In genomic region chr17:75482098-75482943, GRCh38 we compare ENCODE assay signal across 1 cellular context.
TF ChIP-seq lines count a peak whose summit lies in the region.

No MANE protein-coding gene starts in this region.

TF ChIP-seq in GM23338, 12 proteins besides CTCF, POLR2A, EP300 and RAD21:
- TF ChIP-seq, protein P1, sequence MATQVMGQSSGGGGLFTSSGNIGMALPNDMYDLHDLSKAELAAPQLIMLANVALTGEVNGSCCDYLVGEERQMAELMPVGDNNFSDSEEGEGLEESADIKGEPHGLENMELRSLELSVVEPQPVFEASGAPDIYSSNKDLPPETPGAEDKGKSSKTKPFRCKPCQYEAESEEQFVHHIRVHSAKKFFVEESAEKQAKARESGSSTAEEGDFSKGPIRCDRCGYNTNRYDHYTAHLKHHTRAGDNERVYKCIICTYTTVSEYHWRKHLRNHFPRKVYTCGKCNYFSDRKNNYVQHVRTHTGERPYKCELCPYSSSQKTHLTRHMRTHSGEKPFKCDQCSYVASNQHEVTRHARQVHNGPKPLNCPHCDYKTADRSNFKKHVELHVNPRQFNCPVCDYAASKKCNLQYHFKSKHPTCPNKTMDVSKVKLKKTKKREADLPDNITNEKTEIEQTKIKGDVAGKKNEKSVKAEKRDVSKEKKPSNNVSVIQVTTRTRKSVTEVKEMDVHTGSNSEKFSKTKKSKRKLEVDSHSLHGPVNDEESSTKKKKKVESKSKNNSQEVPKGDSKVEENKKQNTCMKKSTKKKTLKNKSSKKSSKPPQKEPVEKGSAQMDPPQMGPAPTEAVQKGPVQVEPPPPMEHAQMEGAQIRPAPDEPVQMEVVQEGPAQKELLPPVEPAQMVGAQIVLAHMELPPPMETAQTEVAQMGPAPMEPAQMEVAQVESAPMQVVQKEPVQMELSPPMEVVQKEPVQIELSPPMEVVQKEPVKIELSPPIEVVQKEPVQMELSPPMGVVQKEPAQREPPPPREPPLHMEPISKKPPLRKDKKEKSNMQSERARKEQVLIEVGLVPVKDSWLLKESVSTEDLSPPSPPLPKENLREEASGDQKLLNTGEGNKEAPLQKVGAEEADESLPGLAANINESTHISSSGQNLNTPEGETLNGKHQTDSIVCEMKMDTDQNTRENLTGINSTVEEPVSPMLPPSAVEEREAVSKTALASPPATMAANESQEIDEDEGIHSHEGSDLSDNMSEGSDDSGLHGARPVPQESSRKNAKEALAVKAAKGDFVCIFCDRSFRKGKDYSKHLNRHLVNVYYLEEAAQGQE (IDR thresholded peaks at IDR 0.05; ENCODE audit: unreplicated experiment), result no peak
- no peak for TF ChIP-seq POLR2AphosphoS5 (IDR thresholded peaks at IDR 0.05; ENCODE audit: low read depth)
- TF ChIP-seq ZNF114 (CRISPR knock-in tag; IDR thresholded peaks at IDR 0.05), result no peak
- no peak for TF ChIP-seq EZH2 (IDR thresholded peaks at IDR 0.05; ENCODE audit: low read depth, unreplicated experiment)
- no peak for TF ChIP-seq EZH2phosphoT487 (IDR thresholded peaks at IDR 0.05; ENCODE audit: unreplicated experiment)
- no peak for TF ChIP-seq STAT1 (IDR thresholded peaks at IDR 0.05; ENCODE audit: unreplicated experiment)
- TF ChIP-seq NANOG (IDR thresholded peaks at IDR 0.05; ENCODE audit: borderline replicate concordance), result no peak
- TF ChIP-seq CREB1 (CRISPR knock-in tag; IDR thresholded peaks at IDR 0.05; ENCODE audit: low read depth), result no peak
- no peak for TF ChIP-seq ZNF331 (CRISPR knock-in tag; IDR thresholded peaks at IDR 0.05; ENCODE audit: low read depth)
- no peak for TF ChIP-seq ZNF462 (CRISPR knock-in tag; IDR thresholded peaks at IDR 0.05)
- no peak for TF ChIP-seq JUNB (IDR thresholded peaks at IDR 0.05; ENCODE audit: unreplicated experiment)
TF ChIP-seq in GM23338: peak in this region for 0.
